In genomic region chr7:12716134-12716667, GRCh38 we compare ENCODE assay signal across 8 cellular contexts. TPM values are rescaled to one million over a fixed set of nuclear protein-coding genes. Genes with fewer than 3 reads are reported as not detected.
A peak's percentile ranks its signal among the peaks of the same experiment; 100 is the strongest.
DNase-seq lines count a peak whose midpoint lies in the region; ATAC-seq and TF ChIP-seq lines count a peak whose summit lies in the region.

No MANE protein-coding gene starts in this region.

- no peaks in the 10 kb centered on the region for H3K27me3 ChIP-seq in cardiac muscle cell
- H3K27me3 ChIP-seq in mammary epithelial cell (ENCODE audit: insufficient read depth, low read length): no peaks in the 10 kb centered on the region
- H3K27me3 ChIP-seq in mucosa of rectum (ENCODE audit: control insufficient read depth in 2 of 2, insufficient read depth in 2 of 2, low read length in 2 of 2): no peaks in the 10 kb centered on the region

- in situ Hi-C loops in mammary epithelial cell (cut with MboI; ENCODE audit: low sequenced_read_pairs in 2 of 2): no loop called here

- DNase-seq in cardiac muscle cell (ENCODE audit: low read depth in 1 of 2, low spot score in 1 of 2) (peak in 1 of 2 donors; percentile 27), Right ventricle myocardium inferior (ENCODE audit: missing footprints) (no peak), mammary epithelial cell (no peak), glomerular visceral epithelial cell (ENCODE audit: extremely low spot score) (no peak), NCI-H774 (lab: John Stamatoyannopoulos, UW) (no peak)

- no peaks in the 10 kb centered on the region for H3K36me3 ChIP-seq in cardiac muscle cell
- no peaks in the 10 kb centered on the region for H3K36me3 ChIP-seq in mammary epithelial cell (ENCODE audit: insufficient read depth, low read length)
- no peaks in the 10 kb centered on the region for H3K36me3 ChIP-seq in mucosa of rectum (ENCODE audit: control insufficient read depth in 2 of 2, insufficient read depth in 2 of 2, low read length in 2 of 2)
- no peaks in the 10 kb centered on the region for H3K36me3 ChIP-seq in urinary bladder (ENCODE audit: insufficient read depth)

- TSS peak; percentile 94 for BruUV-seq in mammary epithelial cell (replicated peaks; lab: Mats Ljungman, UMichigan)

- CTCF ChIA-PET in mammary epithelial cell (lab: Charles Lee; ENCODE audit: low non-redundant PET): no interaction called here

- dilution Hi-C loops in mammary epithelial cell (cut with HindIII; ENCODE audit: low sequenced_read_pairs): no loop called here

- H3K4me1 ChIP-seq in cardiac muscle cell (ENCODE audit: low read depth) (peaks cover 4% of the 10 kb centered on the region), mammary epithelial cell (ENCODE audit: insufficient read depth, low read length) (peaks cover 50% of the 10 kb centered on the region), mucosa of rectum (ENCODE audit: control insufficient read depth in 2 of 2, insufficient read depth in 2 of 2, low read length in 2 of 2) (peaks cover 19 to 35% of the 10 kb centered on the region in 2 donors), urinary bladder (ENCODE audit: insufficient read depth) (no peaks in the 10 kb centered on the region)

- H3K9me3 ChIP-seq in cardiac muscle cell (ENCODE audit: low read depth): no peaks in the 10 kb centered on the region
- H3K9me3 ChIP-seq in mammary epithelial cell (replicated peaks; ENCODE audit: insufficient read depth, low read length): no peaks in the 10 kb centered on the region
- no peaks in the 10 kb centered on the region for H3K9me3 ChIP-seq in mucosa of rectum (ENCODE audit: control insufficient read depth in 2 of 2, low read length in 2 of 2)

- TF ChIP-seq CTCF in cardiac muscle cell (IDR thresholded peaks at IDR 0.05; ENCODE audit: low read depth, low read length) (no peak), mammary epithelial cell (conservative IDR thresholded peaks at IDR 0.05 in 1 of 2, IDR thresholded peaks at IDR 0.05 in 1 of 2; ENCODE audit: extremely low read depth in 1 of 2, insufficient read depth in 1 of 2, low read depth in 1 of 2, low read length in 2 of 2) (no peak)

- no peak overlapping the region for H2AFZ ChIP-seq in mammary epithelial cell (ENCODE audit: low read depth, low read length)

- H3K27ac ChIP-seq in cardiac muscle cell (peak overlapping the region; percentile 71), mammary epithelial cell (ENCODE audit: insufficient read depth, low read depth, low read length) (peak overlapping the region; percentile 95), mucosa of rectum (ENCODE audit: low read depth in 2 of 2, low read length in 2 of 2) (peak overlapping the region; percentile 82 to 84), urinary bladder (ENCODE audit: low read depth) (peak overlapping the region; percentile 78)

- H3K9ac ChIP-seq in mammary epithelial cell (ENCODE audit: insufficient read depth, low read length): peak overlapping the region; percentile 54
- H3K9ac ChIP-seq in mucosa of rectum (ENCODE audit: low read depth in 1 of 2, low read length in 2 of 2): peak overlapping the region; percentile 53 to 73

- H4K20me1 ChIP-seq in mammary epithelial cell (ENCODE audit: insufficient read depth, low read length): no peaks in the 10 kb centered on the region

- no peak for ATAC-seq in Right ventricle myocardium inferior
- no peak for ATAC-seq in GM21737 (IDR thresholded peaks at IDR 0.05; ENCODE audit: unreplicated experiment)

- no peaks in the 10 kb centered on the region for H3K79me2 ChIP-seq in mammary epithelial cell (ENCODE audit: insufficient read depth, low read length)

- intact Hi-C loops in Right ventricle myocardium inferior (cut with DNase I) (no loop called here), mammary epithelial cell (cut with micrococcal nuclease) (no loop called here)

- 97% methylated on average over 6 of the region's 7 CpGs for WGBS in mammary epithelial cell (ENCODE audit: low coverage, missing lambda C conversion rate)
- 83% methylated on average over 7 of the region's 7 CpGs for WGBS in urinary bladder

- H3K4me3 ChIP-seq in cardiac muscle cell (no peak overlapping the region), mammary epithelial cell (replicated peaks in 1 of 3; ENCODE audit: insufficient read depth in 1 of 3, low read depth in 2 of 3, low read length in 3 of 3) (peak overlapping the region in 1 of 3 experiments; percentile 3), mucosa of rectum (ENCODE audit: low read length in 2 of 2) (peak overlapping the region in 1 of 2 donors; percentile 76), urinary bladder (ENCODE audit: low read depth, low read length) (no peak overlapping the region)

- H3K4me2 ChIP-seq in mammary epithelial cell (ENCODE audit: insufficient read depth, low read depth, low read length): peak overlapping the region; percentile 44

RNA-seq across cellular contexts. Expression of gene ARL4A, which starts 28.8 kb away (rescaled TPM):
- total RNA-seq in cardiac muscle cell: 6.5 and 6.9 TPM in 2 replicates
- 10.0 and 15.6 TPM in 2 replicates for polyA plus RNA-seq in cardiac muscle cell
- total RNA-seq in Right ventricle myocardium inferior: 10.1 TPM
- total RNA-seq in mammary epithelial cell: 10 to 100 TPM; 24.9 to 57.3 TPM
- polyA plus RNA-seq in mammary epithelial cell: 28.5 TPM
- polyA minus RNA-seq in mammary epithelial cell: 13.4 TPM
- total RNA-seq in urinary bladder: 93.6 TPM
- polyA plus RNA-seq in urinary bladder: 37.2 TPM
